In the genomic region with DNA sequence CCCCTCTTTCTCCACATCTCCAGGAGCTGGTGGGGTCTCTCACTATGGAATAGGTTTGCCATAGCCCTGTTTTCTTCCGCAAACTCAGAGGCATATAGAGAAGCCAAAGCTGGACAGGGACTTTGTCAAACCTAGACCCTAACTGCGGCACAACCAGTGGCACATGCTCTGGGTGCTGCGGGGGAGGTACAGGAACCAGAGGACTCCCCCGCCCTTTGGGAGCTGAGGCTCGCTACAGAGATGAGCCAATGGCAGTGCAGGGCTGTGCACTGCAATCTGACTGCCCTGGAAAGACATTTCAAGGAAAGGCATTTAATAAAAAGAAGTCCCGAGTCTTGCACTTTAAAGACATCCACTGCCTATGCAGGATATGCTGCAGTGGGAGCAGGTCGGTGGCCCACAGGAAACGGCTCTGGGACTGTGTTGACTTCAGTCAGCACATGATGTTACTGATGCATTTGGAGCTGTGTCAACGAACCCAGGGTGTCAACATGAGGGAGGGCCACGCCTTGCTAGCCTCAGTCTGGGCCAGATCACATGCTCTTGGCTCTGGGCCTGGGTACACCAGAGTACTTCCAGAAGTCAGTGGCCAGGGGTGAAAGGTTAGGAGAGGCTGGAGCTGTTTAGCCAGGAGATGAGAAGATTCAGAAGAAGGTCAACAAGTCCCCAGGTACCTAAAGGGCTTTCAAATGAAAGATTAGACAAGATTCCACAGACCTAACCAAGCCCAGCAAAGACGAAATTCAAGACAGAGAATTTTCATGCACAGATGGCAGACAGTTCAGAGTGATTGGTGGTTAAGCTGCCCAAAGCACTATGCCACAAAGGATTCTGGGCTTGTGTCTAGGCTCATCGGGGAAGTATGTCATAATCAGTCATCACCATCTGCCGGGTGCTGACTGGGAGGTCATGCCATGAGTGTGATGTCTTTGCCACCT, we compare ENCODE assay signal across 8 cellular contexts. TPM values are rescaled to one million over a fixed set of nuclear protein-coding genes. Genes with fewer than 3 reads are reported as not detected.
DNase-seq lines count a peak whose midpoint lies in the region; ATAC-seq and TF ChIP-seq lines count a peak whose summit lies in the region.

No MANE protein-coding gene starts in this region.

- TF ChIP-seq CTCF in lower leg skin (IDR thresholded peaks at IDR 0.05) = no peak
- TF ChIP-seq CTCF in tibial nerve (IDR thresholded peaks at IDR 0.05) = peak in 1 of 5 experiments; percentile 13

- no peaks in the 10 kb centered on the region for H3K9me3 ChIP-seq in tibial nerve

- H3K4me1 ChIP-seq in tibial nerve = peaks cover 0 to 72% (median 50%) of the 10 kb centered on the region in 4 donors

- intact Hi-C loops in lower leg skin (cut with DNase I; ENCODE audit: low total_unique reads) = no loop called here

- DNase-seq in ELR (ENCODE audit: low read depth) (peak; percentile 54), NCI-H82 treated with DMSO at 0.1 percent for 48 hours (lab: John Stamatoyannopoulos, UW; ENCODE audit: unreplicated experiment) (peak; percentile 89), cerebellar cortex (ENCODE audit: low spot score) (peak; percentile 90), lower leg skin (ENCODE audit: low spot score in 2 of 2) (peak; percentile 99 to 100), tibial nerve (ENCODE audit: low spot score in 2 of 2) (peak; percentile 98 to 100), NCI-H2107 (lab: John Stamatoyannopoulos, UW) (no peak), SKM-1 treated with dmso at 0.1 percent for 144 hours (lab: John Stamatoyannopoulos, UW; ENCODE audit: unreplicated experiment) (no peak)

- peak overlapping the region; percentile 77 to 95 (median 86) for H3K27ac ChIP-seq in tibial nerve

- no peak overlapping the region for H3K4me3 ChIP-seq in lower leg skin (ENCODE audit: low read depth, poor library complexity, severe bottlenecking)
- peak overlapping the region in 1 of 4 donors; percentile 17 for H3K4me3 ChIP-seq in tibial nerve

- 16 to 23% methylated on average over 13 of the region's 13 CpGs for WGBS in lower leg skin, 2 donors
- WGBS in tibial nerve, 2 donors = 19 to 31% methylated on average over 13 of the region's 13 CpGs

- TF ChIP-seq EP300 in tibial nerve (IDR thresholded peaks at IDR 0.05) = peak; percentile 99

- ATAC-seq in HG02970 (IDR thresholded peaks at IDR 0.05; ENCODE audit: low FRiP score, unreplicated experiment) = no peak

- peaks cover 3 to 37% (median 10%) of the 10 kb centered on the region in 3 donors for H3K36me3 ChIP-seq in tibial nerve

- TF ChIP-seq POLR2A in lower leg skin (IDR thresholded peaks at IDR 0.05) = no peak
- TF ChIP-seq POLR2A in tibial nerve (IDR thresholded peaks at IDR 0.05) = peak; percentile 26 to 59

- H3K27me3 ChIP-seq in tibial nerve = no peaks in the 10 kb centered on the region

RNA-seq across cellular contexts. Expression of gene SLC35F6, which starts 8.2 kb away (rescaled TPM):
- total RNA-seq in lower leg skin = 10 to 100 TPM; 51.0 to 96.7 (median 87.4) TPM
- 10 to 100 TPM; 30.1 to 51.6 (median 43.3) TPM for total RNA-seq in tibial nerve

RNA-seq across cellular contexts. Expression of gene CENPA, which starts 13.5 kb away (rescaled TPM):
- total RNA-seq in lower leg skin = 1 to 10 TPM in 2 of 4 donors, under 1 TPM in 2; 0.47 to 5.2 (median 2.1) TPM
- 1 to 10 TPM in 2 of 4 donors, not detected in 2; 3.3 to 3.5 TPM for total RNA-seq in tibial nerve

Comparison
In these comparisons a context has a peak if more than half of its experiments do, and no peak if none do; other contexts are left out.
1. DNase-seq: peak in ELR (single experiment), NCI-H82 treated with DMSO at 0.1 percent for 48 hours (single experiment), cerebellar cortex (single experiment), lower leg skin (2 of 2) and tibial nerve (2 of 2); none in NCI-H2107 (single experiment) and SKM-1 treated with dmso at 0.1 percent for 144 hours (single experiment).
2. POLR2A ChIP-seq: peak in tibial nerve (2 of 2); none in lower leg skin (0 of 2).